1 cellular context compared by ENCODE assay signal in the genomic region with DNA sequence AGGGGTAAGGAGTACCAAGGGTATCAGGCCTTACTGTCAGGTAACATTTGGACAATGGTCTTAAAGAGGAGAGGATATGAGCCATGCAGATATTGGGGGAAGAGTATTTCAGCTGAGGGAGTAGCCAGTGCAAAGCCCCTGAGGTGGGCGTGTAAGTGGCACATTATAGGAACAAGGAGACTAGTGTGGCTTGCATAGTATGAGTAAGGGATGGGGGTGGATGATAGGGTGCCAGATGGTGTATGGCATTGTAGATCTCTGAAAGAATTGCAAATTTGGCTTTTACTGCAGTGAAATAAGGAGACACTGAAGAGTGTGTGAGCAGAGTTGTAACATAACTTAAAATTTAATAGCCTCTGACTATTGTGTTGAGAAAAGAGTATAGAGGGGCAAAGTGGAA.
TF ChIP-seq lines count a peak whose summit lies in the region.

No MANE protein-coding gene starts in this region.

TF ChIP-seq in HepG2, 621 proteins besides CTCF, POLR2A, EP300 and RAD21 (continued from another document):
- TF ChIP-seq, protein P1, sequence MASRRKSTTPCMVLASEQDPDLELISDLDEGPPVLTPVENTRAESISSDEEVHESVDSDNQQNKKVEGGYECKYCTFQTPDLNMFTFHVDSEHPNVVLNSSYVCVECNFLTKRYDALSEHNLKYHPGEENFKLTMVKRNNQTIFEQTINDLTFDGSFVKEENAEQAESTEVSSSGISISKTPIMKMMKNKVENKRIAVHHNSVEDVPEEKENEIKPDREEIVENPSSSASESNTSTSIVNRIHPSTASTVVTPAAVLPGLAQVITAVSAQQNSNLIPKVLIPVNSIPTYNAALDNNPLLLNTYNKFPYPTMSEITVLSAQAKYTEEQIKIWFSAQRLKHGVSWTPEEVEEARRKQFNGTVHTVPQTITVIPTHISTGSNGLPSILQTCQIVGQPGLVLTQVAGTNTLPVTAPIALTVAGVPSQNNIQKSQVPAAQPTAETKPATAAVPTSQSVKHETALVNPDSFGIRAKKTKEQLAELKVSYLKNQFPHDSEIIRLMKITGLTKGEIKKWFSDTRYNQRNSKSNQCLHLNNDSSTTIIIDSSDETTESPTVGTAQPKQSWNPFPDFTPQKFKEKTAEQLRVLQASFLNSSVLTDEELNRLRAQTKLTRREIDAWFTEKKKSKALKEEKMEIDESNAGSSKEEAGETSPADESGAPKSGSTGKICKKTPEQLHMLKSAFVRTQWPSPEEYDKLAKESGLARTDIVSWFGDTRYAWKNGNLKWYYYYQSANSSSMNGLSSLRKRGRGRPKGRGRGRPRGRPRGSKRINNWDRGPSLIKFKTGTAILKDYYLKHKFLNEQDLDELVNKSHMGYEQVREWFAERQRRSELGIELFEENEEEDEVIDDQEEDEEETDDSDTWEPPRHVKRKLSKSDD (CRISPR knock-in tag; IDR thresholded peaks at IDR 0.05; ENCODE audit: low read depth): no peak
- TF ChIP-seq ZFP62 (CRISPR knock-in tag; IDR thresholded peaks at IDR 0.05) (no peak), ZBTB42 (CRISPR knock-in tag; IDR thresholded peaks at IDR 0.05) (no peak), KDM6A (CRISPR knock-in tag; IDR thresholded peaks at IDR 0.05; ENCODE audit: low read depth) (no peak), ARNT2 (CRISPR knock-in tag; IDR thresholded peaks at IDR 0.05; ENCODE audit: low read depth) (no peak), SMARCE1 (IDR thresholded peaks at IDR 0.05; ENCODE audit: borderline replicate concordance) (no peak), HOXA5 (CRISPR knock-in tag; IDR thresholded peaks at IDR 0.05) (no peak), TEAD3 (CRISPR knock-in tag; optimal IDR thresholded peaks at IDR 0.05; ENCODE audit: borderline replicate concordance) (no peak), FOXA3 (CRISPR knock-in tag; IDR thresholded peaks at IDR 0.05) (no peak), SPEN (CRISPR knock-in tag; IDR thresholded peaks at IDR 0.05; ENCODE audit: low read depth) (no peak)
